In the genomic region with DNA sequence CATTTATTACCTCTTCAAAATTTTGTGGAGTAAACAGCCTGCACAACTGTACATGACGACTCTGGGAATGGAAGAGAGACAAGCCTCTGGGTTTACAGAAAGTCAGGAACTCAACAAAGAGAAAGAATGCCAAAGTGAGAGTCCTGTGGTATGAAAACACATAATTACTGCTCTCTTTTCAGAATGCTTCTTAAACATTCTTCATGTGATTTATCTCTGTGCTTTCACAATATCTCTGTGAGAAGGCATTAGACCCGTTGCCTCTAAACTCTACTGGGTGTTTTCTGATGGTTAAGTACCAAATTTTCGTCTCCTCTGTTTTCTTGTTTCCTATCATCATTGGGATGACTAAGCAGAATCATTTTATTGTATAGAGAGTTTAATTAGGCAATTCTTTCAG, we compare ENCODE assay signal across 23 cellular contexts.
"Had no signal": no experiment of that assay in that cellular context is flagged by ENCODE, and none has a peak within 500 bp of the region (broad histone marks: within the 10 kb centered on the region; RNA-seq: fewer than 3 reads in every experiment).

No MANE protein-coding gene starts in this region.

- H3K4me1 ChIP-seq: neural progenitor cell, prostate gland, right atrium auricular region, stomach, thyroid gland, vagina had no signal

- H3K36me3 ChIP-seq: neural progenitor cell, prostate gland, right atrium auricular region, stomach, thyroid gland, vagina had no signal

- H3K4me3 ChIP-seq: dorsolateral prefrontal cortex, lung, neural progenitor cell, prostate gland, right atrium auricular region, smooth muscle cell, stomach, thyroid gland, vagina had no signal

- H3K9me3 ChIP-seq: prostate gland, right atrium auricular region, thyroid gland, vagina had no signal

- DNase-seq: dorsolateral prefrontal cortex; effector CD8-positive, alpha-beta T cell; endodermal cell; hypothalamus; immature natural killer cell; kidney; mesendoderm; midbrain; naive thymus-derived CD4-positive, alpha-beta T cell; stimulated activated CD4-positive, alpha-beta T cell treated with anti-CD3 and anti-CD28 coated beads, Interleukin-12 subunit alpha, Interleukin-12 subunit beta, amount 100 ng/mL, for 4 hours; stimulated activated CD4-positive, alpha-beta T cell treated with anti-CD3 and anti-CD28 coated beads, Interleukin-1b, Interleukin-23, amount 100 ng/mL, for 48 hours; stimulated activated CD4-positive, alpha-beta T cell treated with anti-CD3 and anti-CD28 coated beads, Interleukin-4, amount 100 ng/mL, for 1 hour; stimulated activated CD8-positive, alpha-beta memory T cell treated with anti-CD3 and anti-CD28 coated beads, Interleukin-4, amount 100 ng/mL, for 48 hours; stimulated activated naive CD4-positive, alpha-beta T cell treated with Interleukin-2 at 50 U/mL for 16 hours; stomach; thyroid gland had no signal

- H3K27me3 ChIP-seq: dorsolateral prefrontal cortex, neural progenitor cell, right atrium auricular region, stomach, thyroid gland, vagina had no signal

- H3K27ac ChIP-seq: dorsolateral prefrontal cortex, epithelial cell of prostate, neural progenitor cell, prostate gland, right atrium auricular region, stomach, thyroid gland, vagina had no signal
